In the genomic region with DNA sequence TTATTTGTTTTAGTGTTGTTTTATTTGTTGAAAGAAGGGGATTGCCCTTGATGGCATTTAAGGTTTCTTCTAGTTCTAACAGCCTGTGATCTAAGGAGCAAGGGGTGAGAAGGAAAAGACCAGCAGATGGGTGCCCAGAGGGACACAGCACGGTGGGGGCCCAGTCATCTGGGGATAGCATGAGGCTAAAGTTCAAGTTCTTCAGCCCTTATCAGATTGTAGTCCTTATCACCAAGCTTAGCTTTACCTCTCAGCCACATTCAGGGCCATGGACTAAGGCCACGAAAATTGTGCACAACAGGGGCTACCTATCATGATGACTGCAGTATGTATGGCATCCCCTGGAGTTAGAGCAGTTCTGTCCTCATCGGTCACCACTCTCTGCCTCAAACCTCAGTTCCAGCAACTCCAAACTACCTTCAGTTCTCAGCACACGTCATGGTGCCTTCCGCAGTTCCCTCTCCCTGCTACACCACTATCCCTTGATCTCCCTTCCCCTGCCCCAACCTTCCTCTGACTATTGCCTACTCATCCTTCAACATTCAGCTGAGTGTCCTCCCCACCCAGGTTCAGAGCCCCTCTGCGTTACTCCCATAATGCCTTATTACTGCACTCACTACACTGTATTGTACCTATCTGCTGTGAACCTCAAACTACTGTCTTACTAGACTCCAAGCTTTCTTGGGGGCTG, we compare ENCODE assay signal across 1 cellular context.
TF ChIP-seq lines count a peak whose summit lies in the region.

No MANE protein-coding gene starts in this region.

TF ChIP-seq in H1, 55 proteins besides CTCF, POLR2A, EP300 and RAD21:
- no peak for TF ChIP-seq SIX5 (IDR thresholded peaks at IDR 0.05; ENCODE audit: low read depth, low read length)
- no peak for TF ChIP-seq SRF (IDR thresholded peaks at IDR 0.05; ENCODE audit: low read depth, low read length)
- no peak for TF ChIP-seq HDAC2 (IDR thresholded peaks at IDR 0.05; ENCODE audit: borderline replicate concordance in 1 of 2, low read depth in 2 of 2, low read length in 2 of 2)
- no peak for TF ChIP-seq JUN (IDR thresholded peaks at IDR 0.05; ENCODE audit: low read depth, low read length)
- no peak for TF ChIP-seq HDAC6 (IDR thresholded peaks at IDR 0.05; ENCODE audit: low read depth, low read length)
- no peak for TF ChIP-seq SIN3A (conservative IDR thresholded peaks at IDR 0.05 in 1 of 2, IDR thresholded peaks at IDR 0.05 in 1 of 2; ENCODE audit: low read depth in 1 of 2, low read length in 2 of 2)
- no peak for TF ChIP-seq TCF12 (IDR thresholded peaks at IDR 0.05; ENCODE audit: low read depth, low read length)
- TF ChIP-seq CTBP2 (IDR thresholded peaks at IDR 0.05; ENCODE audit: borderline replicate concordance, insufficient read depth, insufficient read length, low read length), result no peak
- no peak for TF ChIP-seq BCL11A (IDR thresholded peaks at IDR 0.05; ENCODE audit: low read depth in 2 of 2, low read length in 2 of 2)
- TF ChIP-seq CBX8 (IDR thresholded peaks at IDR 0.05; ENCODE audit: borderline replicate concordance, low read depth, low read length), result no peak
- no peak for TF ChIP-seq SUZ12 (IDR thresholded peaks at IDR 0.05; ENCODE audit: low read length)
- TF ChIP-seq CBX5 (IDR thresholded peaks at IDR 0.05; ENCODE audit: low read depth, low read length), result no peak
- TF ChIP-seq NANOG (IDR thresholded peaks at IDR 0.05; ENCODE audit: insufficient read depth, low read depth, low read length, poor library complexity, severe bottlenecking), result no peak
- TF ChIP-seq RBBP5 (IDR thresholded peaks at IDR 0.05; ENCODE audit: borderline replicate concordance, low read depth, low read length), result no peak
- TF ChIP-seq ZNF274 (IDR thresholded peaks at IDR 0.05; ENCODE audit: borderline replicate concordance, extremely low read depth, low read length), result no peak
- no peak for TF ChIP-seq TAF7 (optimal IDR thresholded peaks at IDR 0.05; ENCODE audit: borderline replicate concordance, low read depth, low read length)
- no peak for TF ChIP-seq RXRA (IDR thresholded peaks at IDR 0.05; ENCODE audit: insufficient read depth, low read depth, low read length)
TF ChIP-seq in H1: peak in this region for 0.
